25 cellular contexts compared by ENCODE assay signal in the genomic region with DNA sequence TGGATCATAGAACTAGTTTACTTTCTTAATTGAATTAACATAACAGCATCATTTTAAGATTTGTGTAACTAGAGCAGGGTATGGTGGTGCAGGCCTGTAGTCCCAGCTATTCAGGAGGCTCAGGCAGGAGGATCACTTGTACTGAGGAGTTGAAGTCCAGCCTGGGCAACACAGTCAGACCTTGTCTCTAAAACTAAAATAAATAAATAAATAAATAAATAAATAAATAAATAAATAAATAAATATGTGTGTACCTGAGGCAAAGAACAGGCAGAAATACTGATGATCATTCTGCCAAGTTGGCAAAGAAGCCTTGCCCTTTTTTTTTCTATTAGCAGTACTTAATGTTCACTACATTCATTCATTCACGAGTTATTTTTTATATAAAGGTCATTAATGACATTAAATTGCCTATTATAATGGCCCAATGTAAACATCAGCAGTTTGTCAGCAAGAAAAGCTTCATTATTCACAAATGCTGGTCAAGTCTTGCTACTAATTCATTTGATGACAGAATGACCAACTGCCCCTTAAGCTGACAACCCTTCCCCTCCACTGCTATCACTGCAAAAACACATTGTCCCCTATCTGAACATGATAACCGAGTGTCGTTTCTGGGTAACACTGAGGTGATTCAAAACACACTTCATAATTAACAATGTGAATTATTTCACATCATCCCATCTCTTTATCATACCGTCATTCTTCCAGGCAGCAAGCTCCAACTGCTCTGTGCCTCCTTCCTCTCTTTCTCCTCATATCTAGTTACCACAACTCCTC.
"Had no signal": no experiment of that assay in that cellular context is flagged by ENCODE, and none has a peak within 500 bp of the region (broad histone marks: within the 10 kb centered on the region; RNA-seq: fewer than 3 reads in every experiment).

No MANE protein-coding gene starts in this region.

- H3K4me3 ChIP-seq: esophagus squamous epithelium, hepatocyte, lung, prostate gland, right lobe of liver, testis, tibial nerve, upper lobe of right lung, vagina had no signal

- ATAC-seq: effector memory CD8-positive, alpha-beta T cell; left cardiac atrium; left ventricle myocardium superior; naive thymus-derived CD4-positive, alpha-beta T cell; right lobe of liver; stimulated activated effector memory CD8-positive, alpha-beta T cell treated with anti-CD3 and anti-CD28 coated beads, Interleukin-12 subunit alpha, Interleukin-12 subunit beta, amount 100 ng/mL, for 72 hours; upper lobe of right lung had no signal

- H2AFZ ChIP-seq: hepatocyte, parathyroid adenoma had no signal

- DNase-seq: effector memory CD8-positive, alpha-beta T cell; esophagus squamous epithelium; foreskin fibroblast; kidney; left cardiac atrium; left ventricle myocardium superior; mesendoderm; naive thymus-derived CD4-positive, alpha-beta T cell; nephron progenitor cell; retina; right lobe of liver; stimulated activated CD4-positive, alpha-beta T cell treated with anti-CD3 and anti-CD28 coated beads, Interleukin-4, amount 100 ng/mL, for 1 hour; stimulated activated CD8-positive, alpha-beta memory T cell treated with anti-CD3 and anti-CD28 coated beads, Interleukin-4, amount 100 ng/mL, for 48 hours; testis; upper lobe of right lung had no signal

- H3K27ac ChIP-seq: epithelial cell of prostate, esophagus squamous epithelium, hepatocyte, parathyroid adenoma, prostate gland, right lobe of liver, testis, tibial nerve, upper lobe of right lung, vagina had no signal

- H3K27ac Mint-ChIP-seq: dendritic cell treated with granulocyte-macrophage colony-stimulating factor and Interleukin-4, amounts not matched to agents 40 ng/mL and 50 ng/mL, for 4 days; effector memory CD8-positive, alpha-beta T cell; naive thymus-derived CD4-positive, alpha-beta T cell; nephron progenitor cell; stimulated activated effector memory CD8-positive, alpha-beta T cell treated with anti-CD3 and anti-CD28 coated beads, Interleukin-12 subunit alpha, Interleukin-12 subunit beta, amount 100 ng/mL, for 72 hours; stimulated activated naive CD8-positive, alpha-beta T cell treated with anti-CD3 and anti-CD28 coated beads, Interleukin-15, Interleukin-2, amounts not matched to agents 100 ng/mL and 50 ng/mL, for 24 hours had no signal

- H3K4me2 ChIP-seq: hepatocyte had no signal

- H3K9ac ChIP-seq: parathyroid adenoma had no signal

- H3K27me3 ChIP-seq: esophagus squamous epithelium, hepatocyte, right lobe of liver, testis, tibial nerve, upper lobe of right lung, vagina had no signal

- H3K4me3 Mint-ChIP-seq: dendritic cell treated with granulocyte-macrophage colony-stimulating factor and Interleukin-4, amounts not matched to agents 40 ng/mL and 50 ng/mL, for 4 days; effector memory CD8-positive, alpha-beta T cell; naive thymus-derived CD4-positive, alpha-beta T cell; nephron progenitor cell; stimulated activated effector memory CD8-positive, alpha-beta T cell treated with anti-CD3 and anti-CD28 coated beads, Interleukin-12 subunit alpha, Interleukin-12 subunit beta, amount 100 ng/mL, for 72 hours; stimulated activated naive CD8-positive, alpha-beta T cell treated with anti-CD3 and anti-CD28 coated beads, Interleukin-15, Interleukin-2, amounts not matched to agents 100 ng/mL and 50 ng/mL, for 24 hours had no signal

- H3K9me3 ChIP-seq: esophagus squamous epithelium, prostate gland, right lobe of liver, testis, tibial nerve, upper lobe of right lung, vagina had no signal

- H3K79me2 ChIP-seq: hepatocyte, parathyroid adenoma had no signal

- H3K9me3 Mint-ChIP-seq: dendritic cell treated with granulocyte-macrophage colony-stimulating factor and Interleukin-4, amounts not matched to agents 40 ng/mL and 50 ng/mL, for 4 days; effector memory CD8-positive, alpha-beta T cell; nephron progenitor cell; stimulated activated effector memory CD8-positive, alpha-beta T cell treated with anti-CD3 and anti-CD28 coated beads, Interleukin-12 subunit alpha, Interleukin-12 subunit beta, amount 100 ng/mL, for 72 hours had no signal

- H3K4me1 Mint-ChIP-seq: nephron progenitor cell had no signal

- H3K36me3 ChIP-seq: prostate gland, right lobe of liver, vagina had no signal

- H3K27me3 Mint-ChIP-seq: dendritic cell treated with granulocyte-macrophage colony-stimulating factor and Interleukin-4, amounts not matched to agents 40 ng/mL and 50 ng/mL, for 4 days; effector memory CD8-positive, alpha-beta T cell; naive thymus-derived CD4-positive, alpha-beta T cell; stimulated activated naive CD8-positive, alpha-beta T cell treated with anti-CD3 and anti-CD28 coated beads, Interleukin-15, Interleukin-2, amounts not matched to agents 100 ng/mL and 50 ng/mL, for 24 hours had no signal

- H3K4me1 ChIP-seq: esophagus squamous epithelium, parathyroid adenoma, prostate gland, right lobe of liver, testis, tibial nerve, upper lobe of right lung, vagina had no signal
